ENCODE assay signal across 14 cellular contexts in genomic region chr2:8441986-8442385, GRCh38.
DNase-seq lines count a peak whose midpoint lies in the region; ATAC-seq and TF ChIP-seq lines count a peak whose summit lies in the region.
"Had no signal": no experiment of that assay in that cellular context is flagged by ENCODE, and none has a peak within 500 bp of the region (broad histone marks: within the 10 kb centered on the region; RNA-seq: fewer than 3 reads in every experiment).

No MANE protein-coding gene starts in this region.

- H3K4me1 Mint-ChIP-seq in memory B cell (peaks cover 26% of the 10 kb centered on the region), endodermal cell (peaks cover 30% of the 10 kb centered on the region)
- H3K4me1 Mint-ChIP-seq in activated T-helper 2 cell treated with anti-CD3 and anti-CD28 coated beads, Interferon-gamma antibody, Interleukin-2, Interleukin-4, amounts not matched to agents 10 μg/mL and 5 μg/mL and 100 μg/mL, durations not matched to agents 14 hours and 24 hours and 36 hours (ENCODE audit: low read depth) = peaks cover 26% of the 10 kb centered on the region

- no peaks in the 10 kb centered on the region for H3K27me3 ChIP-seq in endodermal cell (ENCODE audit: control insufficient read depth, insufficient read depth, low read length, poor library complexity, severe bottlenecking)
- H3K27me3 ChIP-seq: adrenal gland, dorsolateral prefrontal cortex had no signal

- H3K27ac Mint-ChIP-seq in memory B cell = peak overlapping the region; percentile 35
- no peak overlapping the region for H3K27ac Mint-ChIP-seq in activated T-helper 2 cell treated with anti-CD3 and anti-CD28 coated beads, Interferon-gamma antibody, Interleukin-2, Interleukin-4, amounts not matched to agents 10 μg/mL and 5 μg/mL and 100 μg/mL, durations not matched to agents 14 hours and 24 hours and 36 hours
- no peak overlapping the region for H3K27ac Mint-ChIP-seq in endodermal cell

- no peak for DNase-seq in memory B cell (ENCODE audit: low spot score in 2 of 2)
- DNase-seq in NCI-H2171 treated with DMSO at 0.1 percent for 48 hours (lab: John Stamatoyannopoulos, UW) = no peak
- no peak for DNase-seq in activated T-helper 2 cell treated with anti-CD3 and anti-CD28 coated beads, Interferon-gamma antibody, Interleukin-2, Interleukin-4, amounts not matched to agents 10 μg/mL and 5 μg/mL and 100 μg/mL, durations not matched to agents 14 hours and 24 hours and 36 hours (ENCODE audit: low spot score)
- no peak for DNase-seq in endodermal cell
- DNase-seq in GM03348 (ENCODE audit: low spot score) = no peak
- DNase-seq: CD8-positive, alpha-beta memory T cell; dorsolateral prefrontal cortex; mesendoderm; NCI-H69 had no signal

- H3K27me3 Mint-ChIP-seq in memory B cell = peaks cover 21% of the 10 kb centered on the region
- H3K27me3 Mint-ChIP-seq in activated T-helper 2 cell treated with anti-CD3 and anti-CD28 coated beads, Interferon-gamma antibody, Interleukin-2, Interleukin-4, amounts not matched to agents 10 μg/mL and 5 μg/mL and 100 μg/mL, durations not matched to agents 14 hours and 24 hours and 36 hours (ENCODE audit: low read depth) = peaks cover 30% of the 10 kb centered on the region
- peaks cover 2% of the 10 kb centered on the region for H3K27me3 Mint-ChIP-seq in endodermal cell (ENCODE audit: insufficient read depth)
- H3K27me3 Mint-ChIP-seq: CD8-positive, alpha-beta memory T cell had no signal

- no peak overlapping the region for H3K4me3 ChIP-seq in endodermal cell (ENCODE audit: low read length)
- H3K4me3 ChIP-seq: adrenal gland, dorsolateral prefrontal cortex, thoracic aorta had no signal

- no peaks in the 10 kb centered on the region for H3K9me3 ChIP-seq in endodermal cell (ENCODE audit: control insufficient read depth, low read length)
- H3K9me3 ChIP-seq: adrenal gland, thoracic aorta had no signal

- ATAC-seq in GM18520 (IDR thresholded peaks at IDR 0.05; ENCODE audit: unreplicated experiment) (peak; percentile 42), GM21723 (IDR thresholded peaks at IDR 0.05; ENCODE audit: unreplicated experiment) (peak; percentile 64), HG03571 (IDR thresholded peaks at IDR 0.05; ENCODE audit: unreplicated experiment) (peak; percentile 54), memory B cell (ENCODE audit: low read depth) (peak; percentile 75)

- no peaks in the 10 kb centered on the region for H3K36me3 ChIP-seq in endodermal cell (ENCODE audit: control insufficient read depth, insufficient read depth, low read length)
- H3K36me3 ChIP-seq: adrenal gland, thoracic aorta had no signal

- intact Hi-C loops in activated T-helper 2 cell treated with anti-CD3 and anti-CD28 coated beads, Interferon-gamma antibody, Interleukin-2, Interleukin-4, amounts not matched to agents 10 μg/mL and 5 μg/mL and 100 μg/mL, durations not matched to agents 14 hours and 24 hours and 36 hours (cut with micrococcal nuclease) = no loop called here

- no peak overlapping the region for H3K27ac ChIP-seq in endodermal cell (ENCODE audit: low read depth, low read length)
- H3K27ac ChIP-seq: dorsolateral prefrontal cortex, thoracic aorta had no signal

- H3K9ac ChIP-seq in endodermal cell (ENCODE audit: extremely low read depth, low read length, poor library complexity, severe bottlenecking) = no peak overlapping the region

- H3K4me3 Mint-ChIP-seq in memory B cell (no peak overlapping the region), endodermal cell (no peak overlapping the region)
- H3K4me3 Mint-ChIP-seq in activated T-helper 2 cell treated with anti-CD3 and anti-CD28 coated beads, Interferon-gamma antibody, Interleukin-2, Interleukin-4, amounts not matched to agents 10 μg/mL and 5 μg/mL and 100 μg/mL, durations not matched to agents 14 hours and 24 hours and 36 hours (ENCODE audit: low read depth) = no peak overlapping the region

- peaks cover 2% of the 10 kb centered on the region for H3K4me1 ChIP-seq in endodermal cell (ENCODE audit: control insufficient read depth, insufficient read depth, low read length)

- H3K36me3 Mint-ChIP-seq in memory B cell (no peaks in the 10 kb centered on the region), endodermal cell (ENCODE audit: low read depth) (no peaks in the 10 kb centered on the region)
- H3K36me3 Mint-ChIP-seq in activated T-helper 2 cell treated with anti-CD3 and anti-CD28 coated beads, Interferon-gamma antibody, Interleukin-2, Interleukin-4, amounts not matched to agents 10 μg/mL and 5 μg/mL and 100 μg/mL, durations not matched to agents 14 hours and 24 hours and 36 hours (ENCODE audit: low read depth) = no peaks in the 10 kb centered on the region

- TF ChIP-seq CTCF in endodermal cell (conservative IDR thresholded peaks at IDR 0.05) = no peak

- whole genome bisulfite sequencing in endodermal cell (ENCODE audit: insufficient coverage in 1 of 2, insufficient read length in 1 of 2), 2 experiments = 87% methylated on average over 2 of the region's 2 CpGs; no CpG with 5 or more reads in 1 of the 2 experiments

- H3K9me3 Mint-ChIP-seq in memory B cell (no peaks in the 10 kb centered on the region), endodermal cell (peaks cover 10% of the 10 kb centered on the region)
- no peaks in the 10 kb centered on the region for H3K9me3 Mint-ChIP-seq in activated T-helper 2 cell treated with anti-CD3 and anti-CD28 coated beads, Interferon-gamma antibody, Interleukin-2, Interleukin-4, amounts not matched to agents 10 μg/mL and 5 μg/mL and 100 μg/mL, durations not matched to agents 14 hours and 24 hours and 36 hours
- H3K9me3 Mint-ChIP-seq: CD8-positive, alpha-beta memory T cell had no signal
